7 cellular contexts compared by ENCODE assay signal in the genomic region with DNA sequence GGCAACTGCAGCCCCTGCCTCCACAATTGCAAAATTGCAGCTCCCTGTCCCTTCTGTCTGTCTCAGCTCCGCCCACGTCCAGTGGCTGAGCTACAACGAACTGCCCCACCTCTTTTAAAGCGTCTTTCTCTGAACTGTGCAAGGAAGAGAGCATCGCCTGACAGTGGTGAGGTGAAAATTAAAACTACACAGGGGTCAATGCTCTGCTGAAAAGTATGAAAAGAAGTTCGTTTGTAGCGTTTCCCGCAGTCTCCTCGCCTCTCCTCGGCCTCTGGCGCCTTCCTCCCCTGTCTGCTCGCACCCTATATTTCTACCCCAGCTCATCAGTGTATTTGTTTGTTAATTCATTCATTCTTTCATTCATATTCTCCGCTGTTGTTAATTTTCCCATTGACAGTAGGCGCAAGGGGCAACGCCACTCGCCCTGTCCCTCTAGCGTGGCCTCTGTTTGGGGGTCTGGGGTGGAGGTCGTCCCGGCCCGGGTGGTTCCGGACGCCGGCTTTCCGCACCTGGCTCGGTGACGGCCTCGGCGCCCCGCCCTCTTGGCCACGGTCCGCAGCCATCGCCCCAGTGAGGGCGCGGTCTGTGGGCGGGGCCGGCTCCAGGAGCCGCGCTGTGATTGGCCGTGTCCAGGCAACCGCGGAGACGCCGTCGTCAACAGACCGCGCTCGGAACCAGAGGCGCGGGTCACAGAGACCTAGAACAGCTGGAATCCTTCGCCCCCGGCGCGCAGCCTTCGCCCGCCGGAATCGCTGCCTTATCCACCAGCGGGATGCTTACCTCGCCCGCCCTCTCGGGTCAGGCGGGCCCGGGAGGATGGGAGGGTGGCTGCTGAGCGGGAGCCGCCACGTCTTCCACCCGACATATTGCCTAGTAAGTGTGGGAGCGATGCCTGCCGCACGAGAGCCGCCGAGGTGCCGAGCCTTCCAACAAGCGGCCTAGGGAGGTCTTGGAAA. TPM values are rescaled to one million over a fixed set of nuclear protein-coding genes. Genes with fewer than 3 reads are reported as not detected.
A peak's percentile ranks its signal among the peaks of the same experiment; 100 is the strongest.
DNase-seq lines count a peak whose midpoint lies in the region; FAIRE-seq and TF ChIP-seq lines count a peak whose summit lies in the region.

VWA3B (plus strand) TSS at position 677 of the 956 bp plus-strand sequence. CDS start 5,926 bp downstream, outside the sequence.

- no peaks in the 10 kb centered on the region for H3K36me3 Mint-ChIP-seq in stimulated activated naive CD8-positive, alpha-beta T cell treated with anti-CD3 and anti-CD28 coated beads, Interleukin-15, Interleukin-2, amounts not matched to agents 100 ng/mL and 50 ng/mL, for 24 hours (ENCODE audit: low read depth)

- no peak within 1 kb of the TSS for H3K27ac ChIP-seq in endothelial cell of umbilical vein (ENCODE audit: insufficient read depth, low read depth, low read length)

- H3K4me1 ChIP-seq in endothelial cell of umbilical vein (ENCODE audit: control insufficient read depth, extremely low read depth, insufficient read depth, low read length): peaks cover 9% of the 10 kb centered on the region

- no peaks in the 10 kb centered on the region for H3K36me3 ChIP-seq in endothelial cell of umbilical vein (ENCODE audit: control insufficient read depth in 2 of 2, extremely low read depth in 1 of 2, insufficient read depth in 2 of 2, low read length in 2 of 2)

- peaks cover 21 to 48% of the 10 kb centered on the region in 2 experiments for H3K27me3 ChIP-seq in endothelial cell of umbilical vein (ENCODE audit: control insufficient read depth in 2 of 2, insufficient read depth in 2 of 2, low read length in 2 of 2)

- no peak for TF ChIP-seq POLR2A in H54 (IDR thresholded peaks at IDR 0.05; ENCODE audit: low read depth, low read length)
- no peak for TF ChIP-seq POLR2A in endothelial cell of umbilical vein (IDR thresholded peaks at IDR 0.05; ENCODE audit: low read depth, low read length)

- no peaks in the 10 kb centered on the region for H3K9me1 ChIP-seq in endothelial cell of umbilical vein (replicated peaks; ENCODE audit: control insufficient read depth, extremely low read depth, insufficient read depth, low read length)

- intact Hi-C loops in endothelial cell of umbilical vein (cut with micrococcal nuclease): no loop called here

- BruUV-seq in endothelial cell of umbilical vein (replicated peaks; lab: Mats Ljungman, UMichigan): no TSS peak

- no peak within 1 kb of the TSS for H3K9ac ChIP-seq in endothelial cell of umbilical vein (replicated peaks; ENCODE audit: extremely low read depth, insufficient read depth, low read length)

- peak; percentile 77 for DNase-seq in GM10266 (ENCODE audit: extremely low spot score)
- peak; percentile 18 for DNase-seq in H54 (ENCODE audit: insufficient read length, low spot score)
- peak; percentile 36 for DNase-seq in MV-4-11 (lab: John Stamatoyannopoulos, UW)
- DNase-seq in activated CD4-positive, CD25-positive, alpha-beta regulatory T cell treated with anti-CD3 and anti-CD28 coated beads, Interleukin-2, amount 50 U/mL, for 72 hours: peak; percentile 68
- no peak for DNase-seq in endothelial cell of umbilical vein (ENCODE audit: low read depth, low spot score)
- DNase-seq in midbrain (lab: John Stamatoyannopoulos, UW): peak; percentile 20

- no peak for FAIRE-seq in H54 (lab: Jason Lieb, UNC)
- FAIRE-seq in endothelial cell of umbilical vein (lab: Jason Lieb, UNC): peak; percentile 47

- peaks cover 30% of the 10 kb centered on the region for H3K4me1 Mint-ChIP-seq in stimulated activated naive CD8-positive, alpha-beta T cell treated with anti-CD3 and anti-CD28 coated beads, Interleukin-15, Interleukin-2, amounts not matched to agents 100 ng/mL and 50 ng/mL, for 24 hours (ENCODE audit: low read depth)

- H3K4me2 ChIP-seq in endothelial cell of umbilical vein (ENCODE audit: insufficient read depth, low read length): peak within 1 kb of the TSS; percentile 12

- peak within 1 kb of the TSS; percentile 40 for H3K27ac Mint-ChIP-seq in stimulated activated naive CD8-positive, alpha-beta T cell treated with anti-CD3 and anti-CD28 coated beads, Interleukin-15, Interleukin-2, amounts not matched to agents 100 ng/mL and 50 ng/mL, for 24 hours

- H3K79me2 ChIP-seq in endothelial cell of umbilical vein (ENCODE audit: control insufficient read depth, insufficient read depth, low read length): no peaks in the 10 kb centered on the region

- no peaks in the 10 kb centered on the region for H3K9me3 Mint-ChIP-seq in stimulated activated naive CD8-positive, alpha-beta T cell treated with anti-CD3 and anti-CD28 coated beads, Interleukin-15, Interleukin-2, amounts not matched to agents 100 ng/mL and 50 ng/mL, for 24 hours

- POLR2A ChIA-PET in endothelial cell of umbilical vein (lab: Charles Lee): no interaction called here

- no peak for TF ChIP-seq CTCF in GM10266 (IDR thresholded peaks at IDR 0.05; ENCODE audit: control insufficient read depth, insufficient read depth, low read depth, missing control alignments)
- no peak for TF ChIP-seq CTCF in endothelial cell of umbilical vein (IDR thresholded peaks at IDR 0.05; ENCODE audit: extremely low read depth in 1 of 2, insufficient read depth in 1 of 2, low read depth in 1 of 2, low read length in 2 of 2)

- peak within 1 kb of the TSS; percentile 78 for H3K4me3 Mint-ChIP-seq in stimulated activated naive CD8-positive, alpha-beta T cell treated with anti-CD3 and anti-CD28 coated beads, Interleukin-15, Interleukin-2, amounts not matched to agents 100 ng/mL and 50 ng/mL, for 24 hours

- H4K20me1 ChIP-seq in endothelial cell of umbilical vein (replicated peaks; ENCODE audit: control insufficient read depth, extremely low read depth, insufficient read depth, low read length): no peaks in the 10 kb centered on the region

- CTCF ChIA-PET in endothelial cell of umbilical vein (lab: Charles Lee): no interaction called here

- dilution Hi-C loops in endothelial cell of umbilical vein (cut with MboI; ENCODE audit: extremely low pct_ligation_motif_present, low sequenced_read_pairs): no loop called here

- no peaks in the 10 kb centered on the region for H3K9me3 ChIP-seq in endothelial cell of umbilical vein (replicated peaks; ENCODE audit: control insufficient read depth, insufficient read depth, low read length)

- peak within 1 kb of the TSS; percentile 81 for H2AFZ ChIP-seq in endothelial cell of umbilical vein (ENCODE audit: low read depth, low read length)

- peaks cover 53% of the 10 kb centered on the region for H3K27me3 Mint-ChIP-seq in stimulated activated naive CD8-positive, alpha-beta T cell treated with anti-CD3 and anti-CD28 coated beads, Interleukin-15, Interleukin-2, amounts not matched to agents 100 ng/mL and 50 ng/mL, for 24 hours

- H3K4me3 ChIP-seq in endothelial cell of umbilical vein (replicated peaks in 1 of 3; ENCODE audit: insufficient read depth in 1 of 3, low read depth in 1 of 3, low read length in 3 of 3): peak within 1 kb of the TSS; percentile 12 to 43 (median 14)

TF ChIP-seq in endothelial cell of umbilical vein, 7 proteins besides CTCF, POLR2A, EP300 and RAD21:
- TF ChIP-seq EZH2 (IDR thresholded peaks at IDR 0.05; ENCODE audit: borderline replicate concordance, low read depth, low read length, severe bottlenecking) (peak; percentile 69), POLR2AphosphoS5 (IDR thresholded peaks at IDR 0.05; ENCODE audit: insufficient read depth, low read depth, low read length) (no peak), MYC (IDR thresholded peaks at IDR 0.05; ENCODE audit: low read depth, low read length) (no peak), JUN (IDR thresholded peaks at IDR 0.05; ENCODE audit: borderline replicate concordance, insufficient read depth, insufficient read length, low read depth) (no peak)

RNA-seq across cellular contexts. Expression of gene VWA3B, which starts in this region (rescaled TPM):
- not detected in 2 replicates for total RNA-seq in endothelial cell of umbilical vein
- polyA plus RNA-seq in endothelial cell of umbilical vein: not detected in 2 replicates
- polyA plus RNA-seq in endothelial cell of umbilical vein (2011; cell fraction: cytosol; rRNA removed): not detected in 2 replicates
- polyA plus RNA-seq in endothelial cell of umbilical vein (2011; cell fraction: nucleus; rRNA removed): not detected in 2 replicates
- not detected in 2 replicates for polyA plus RNA-seq in endothelial cell of umbilical vein (2012)
- polyA minus RNA-seq in endothelial cell of umbilical vein: not detected in 2 replicates
- not detected for polyA minus RNA-seq in endothelial cell of umbilical vein (2011; cell fraction: cytosol; rRNA and poly(A)+ RNA removed)
- not detected in 2 replicates for polyA minus RNA-seq in endothelial cell of umbilical vein (2011; cell fraction: nucleus; rRNA and poly(A)+ RNA removed)
